In the genomic region with DNA sequence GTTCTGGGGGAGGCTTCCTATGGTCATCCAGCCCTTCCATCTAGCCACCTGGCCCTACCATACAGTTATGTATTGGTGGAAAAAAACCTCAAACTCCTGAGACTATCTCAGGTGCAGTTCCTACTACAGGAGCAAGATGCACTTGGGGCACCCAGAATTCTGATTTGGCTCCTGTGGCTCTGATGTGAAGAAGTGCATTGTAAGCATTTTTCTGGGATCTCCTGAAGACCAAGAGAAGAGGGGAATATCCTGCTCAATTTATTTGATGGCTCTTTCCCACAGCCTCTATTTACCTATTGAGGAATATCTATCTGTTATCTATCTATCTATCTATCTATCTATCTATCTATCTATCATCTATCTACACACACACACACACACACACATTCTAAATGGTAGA, we compare ENCODE assay signal across 8 cellular contexts.
"Had no signal": no experiment of that assay in that cellular context is flagged by ENCODE, and none has a peak within 500 bp of the region (broad histone marks: within the 10 kb centered on the region; RNA-seq: fewer than 3 reads in every experiment).

No MANE protein-coding gene starts in this region.

- DNase-seq: GM23248, GOT3, H7, HFFc6, KG1 had no signal

- H3K9ac ChIP-seq: GM23248 had no signal

- ATAC-seq: HCT116 had no signal

- H3K36me3 ChIP-seq: HAP-1 had no signal

- H3K4me1 ChIP-seq: HAP-1 had no signal

- H3K4me3 ChIP-seq: GM23248, HAP-1 had no signal

- H2AFZ ChIP-seq: GM23248 had no signal

- H3K9me3 ChIP-seq: HAP-1 had no signal

- H3K27ac ChIP-seq: GM23248, HL-60 had no signal
